In genomic region chr2:201833796-201834195, GRCh38 we compare ENCODE assay signal across 21 cellular contexts. TPM values are rescaled to one million over a fixed set of nuclear protein-coding genes. Genes with fewer than 3 reads are reported as not detected.
DNase-seq lines count a peak whose midpoint lies in the region; ATAC-seq, FAIRE-seq and TF ChIP-seq lines count a peak whose summit lies in the region.
"Had no signal": no experiment of that assay in that cellular context is flagged by ENCODE, and none has a peak within 500 bp of the region (broad histone marks: within the 10 kb centered on the region; RNA-seq: fewer than 3 reads in every experiment).

No MANE protein-coding gene starts in this region.

- no peaks in the 10 kb centered on the region for H4K20me1 ChIP-seq in keratinocyte (ENCODE audit: control insufficient read depth, extremely low read depth, insufficient read depth, low read length)

- peaks cover 5% of the 10 kb centered on the region for H3K4me1 ChIP-seq in keratinocyte (ENCODE audit: control insufficient read depth, extremely low read depth, insufficient read depth, low read length)
- H3K4me1 ChIP-seq: A549, SJCRH30 had no signal

- no peak for FAIRE-seq in keratinocyte (lab: Jason Lieb, UNC)
- FAIRE-seq: A549, H54 had no signal

- H3K27ac ChIP-seq in keratinocyte (ENCODE audit: control insufficient read depth, insufficient read depth, low read length) (no peak overlapping the region), dorsolateral prefrontal cortex (no peak overlapping the region)
- H3K27ac ChIP-seq: A549, C4-2B, RWPE1, SJCRH30 had no signal

- no peak overlapping the region for H3K4me2 ChIP-seq in keratinocyte (ENCODE audit: control insufficient read depth, extremely low read depth, insufficient read depth, low read depth, low read length)
- H3K4me2 ChIP-seq: A549 had no signal

- no peaks in the 10 kb centered on the region for H3K27me3 ChIP-seq in keratinocyte (ENCODE audit: control insufficient read depth, extremely low read depth, insufficient read depth, low read length)
- peaks cover 0 to 4% (median 0%) of the 10 kb centered on the region in 45 donors for H3K27me3 ChIP-seq in dorsolateral prefrontal cortex
- H3K27me3 ChIP-seq: SJCRH30 had no signal

- TF ChIP-seq CTCF in keratinocyte (optimal IDR thresholded peaks at IDR 0.05 in 1 of 3, IDR thresholded peaks at IDR 0.05 in 1 of 3, conservative IDR thresholded peaks at IDR 0.05 in 1 of 3; ENCODE audit: extremely low read depth in 1 of 3, insufficient read depth in 2 of 3, low read length in 3 of 3), result no peak
- no peak for TF ChIP-seq CTCF in dorsolateral prefrontal cortex (IDR thresholded peaks at IDR 0.05 in 54 of 56, conservative IDR thresholded peaks at IDR 0.05 in 2 of 56; ENCODE audit: low read depth in 1 of 56, partially characterized antibody in 56 of 56)

- H3K4me3 ChIP-seq in keratinocyte (ENCODE audit: control insufficient read depth in 2 of 3, extremely low read depth in 1 of 3, insufficient read depth in 2 of 3, low read depth in 1 of 3, low read length in 3 of 3) (no peak overlapping the region), dorsolateral prefrontal cortex (no peak overlapping the region)
- H3K4me3 ChIP-seq: A549, SJCRH30 had no signal

- H3K9me1 ChIP-seq in keratinocyte (ENCODE audit: control insufficient read depth, extremely low read depth, insufficient read depth, low read length), result no peaks in the 10 kb centered on the region

- no peaks in the 10 kb centered on the region for H3K9me3 ChIP-seq in keratinocyte (ENCODE audit: control insufficient read depth, low read depth, low read length)
- H3K9me3 ChIP-seq: A549, SJCRH30 had no signal

- no peak overlapping the region for H3K9ac ChIP-seq in keratinocyte (ENCODE audit: control insufficient read depth, extremely low read depth, insufficient read depth, low read length)

- H3K36me3 ChIP-seq in keratinocyte (ENCODE audit: control insufficient read depth in 2 of 2, extremely low read depth in 1 of 2, insufficient read depth in 2 of 2, low read length in 2 of 2), result no peaks in the 10 kb centered on the region
- H3K36me3 ChIP-seq: SJCRH30 had no signal

- dilution Hi-C loops in keratinocyte (cut with MboI; ENCODE audit: extremely low pct_ligation_motif_present, low sequenced_read_pairs), result no loop called here

- H3K79me2 ChIP-seq in keratinocyte (ENCODE audit: control insufficient read depth, insufficient read depth, low read length), result no peaks in the 10 kb centered on the region

- intact Hi-C loops in sciatic nerve (cut with DNase I), result no loop called here
- intact Hi-C loops in dorsolateral prefrontal cortex (cut with DNase I), result no loop called here

- DNase-seq in Daoy (ENCODE audit: low read depth) (peak; percentile 14), RPMI7951 (ENCODE audit: low read depth) (peak; percentile 27), keratinocyte (ENCODE audit: low read depth, low spot score) (no peak), sciatic nerve (ENCODE audit: low spot score) (no peak), AG08396 (ENCODE audit: low spot score) (no peak), dorsolateral prefrontal cortex (no peak)
- DNase-seq in stimulated activated CD4-positive, alpha-beta T cell treated with anti-CD3 and anti-CD28 coated beads, Interleukin-1b, Interleukin-23, amount 100 ng/mL, for 48 hours, result no peak
- DNase-seq: COR-L47; EL; Karpas-422; NCI-H1105 treated with DMSO at 0.1 percent for 48 hours; NCI-H187 treated with DMSO at 0.1 percent for 48 hours; NCI-H69; NK-92 treated with Interleukin-12 subunit alpha and Interleukin-12 subunit beta, amount 100 ng/mL, for 24 hours; OCI-M1; SJCRH30 had no signal

- ATAC-seq in sciatic nerve (peak; percentile 82), HG02885 (IDR thresholded peaks at IDR 0.05; ENCODE audit: poor library complexity, unreplicated experiment) (no peak)
- ATAC-seq: A549 had no signal

- peak overlapping the region; percentile 25 for H2AFZ ChIP-seq in keratinocyte (ENCODE audit: control insufficient read depth, low read length)

RNA-seq across cellular contexts. Expression of gene CDK15, which starts 27.5 kb away (rescaled TPM):
- total RNA-seq in Daoy (2014; rRNA removed; shearing (Covaris generic)), result 7.3 and 14.9 TPM in 2 replicates
- total RNA-seq in RPMI7951 (2014; rRNA removed; shearing (Covaris generic)), result 59.0 and 67.0 TPM in 2 replicates
- 0.35 to 1.4 TPM (median 0.96 TPM) in 3 replicates for polyA plus RNA-seq in keratinocyte
- polyA plus RNA-seq in keratinocyte (2011; ENCODE audit: low read depth), result not detected
- 0.53 and 1.6 TPM in 2 replicates for polyA plus RNA-seq in keratinocyte (2011; cell fraction: cytosol; rRNA removed)
- 1.2 and 1.4 TPM in 2 replicates for polyA plus RNA-seq in keratinocyte (2011; cell fraction: nucleus; rRNA removed)
- 0.49 TPM in 1 of 2 replicates, not detected in the other for polyA plus RNA-seq in keratinocyte (2012; ENCODE audit: low replicate concordance)
- 0.48 to 0.86 TPM in 2 of 3 replicates, not detected in the other for polyA minus RNA-seq in keratinocyte
- not detected for polyA minus RNA-seq in keratinocyte (2011; cell fraction: cytosol; rRNA and poly(A)+ RNA removed)
- 0.84 and 1.8 TPM in 2 replicates for polyA minus RNA-seq in keratinocyte (2011; cell fraction: nucleus; rRNA and poly(A)+ RNA removed)
- total RNA-seq in sciatic nerve (2.3 TPM), dorsolateral prefrontal cortex (1 to 10 TPM in 2 of 120 experiments, under 1 TPM in 14, not detected in 104; 0.10 to 1.4 (median 0.35) TPM)
- polyA plus RNA-seq: A549 had no signal

RNA-seq across cellular contexts. Expression of gene ALS2, which starts 53.1 kb away (rescaled TPM):
- total RNA-seq in Daoy (2014; rRNA removed; shearing (Covaris generic)), result 25.2 and 27.5 TPM in 2 replicates
- 25.9 and 26.4 TPM in 2 replicates for total RNA-seq in RPMI7951 (2014; rRNA removed; shearing (Covaris generic))
- 21.3 to 25.8 TPM (median 23.4 TPM) in 3 replicates for polyA plus RNA-seq in keratinocyte
- 13.1 TPM for polyA plus RNA-seq in keratinocyte (2011; ENCODE audit: low read depth)
- 13.3 and 20.6 TPM in 2 replicates for polyA plus RNA-seq in keratinocyte (2011; cell fraction: cytosol; rRNA removed)
- 39.2 and 42.3 TPM in 2 replicates for polyA plus RNA-seq in keratinocyte (2011; cell fraction: nucleus; rRNA removed)
- 7.5 and 19.9 TPM in 2 replicates for polyA plus RNA-seq in keratinocyte (2012; ENCODE audit: low replicate concordance)
- 20.3 to 44.0 TPM (median 39.9 TPM) in 3 replicates for polyA minus RNA-seq in keratinocyte
- 16.1 TPM for polyA minus RNA-seq in keratinocyte (2011; cell fraction: cytosol; rRNA and poly(A)+ RNA removed)
- 34.5 and 72.0 TPM in 2 replicates for polyA minus RNA-seq in keratinocyte (2011; cell fraction: nucleus; rRNA and poly(A)+ RNA removed)
- total RNA-seq in sciatic nerve, result 36.4 TPM
- total RNA-seq in dorsolateral prefrontal cortex, result 10 to 100 TPM; 34.9 to 82.1 (median 57.1) TPM

Comparison
In these comparisons a context has a peak if more than half of its experiments do, and no peak if none do; other contexts are left out.
1. DNase-seq: peak in Daoy (single experiment) and RPMI7951 (single experiment); none in keratinocyte (single experiment), sciatic nerve (single experiment), AG08396 (single experiment), stimulated activated CD4-positive, alpha-beta T cell treated with anti-CD3 and anti-CD28 coated beads, Interleukin-1b, Interleukin-23, amount 100 ng/mL, for 48 hours (single experiment) and dorsolateral prefrontal cortex (0 of 10).